Comparison of ENCODE assay signal across 11 cellular contexts in genomic region chr19:45824041-45824471, GRCh38. TPM values are rescaled to one million over a fixed set of nuclear protein-coding genes. Genes with fewer than 3 reads are reported as not detected.
DNase-seq lines count a peak whose midpoint lies in the region; ATAC-seq and TF ChIP-seq lines count a peak whose summit lies in the region.
"Had no signal": no experiment of that assay in that cellular context is flagged by ENCODE, and none has a peak within 500 bp of the region (broad histone marks: within the 10 kb centered on the region; RNA-seq: fewer than 3 reads in every experiment).

No MANE protein-coding gene starts in this region.

- TF ChIP-seq CTCF in fibroblast of mammary gland (conservative IDR thresholded peaks at IDR 0.05; ENCODE audit: control insufficient read depth, insufficient read depth, low read depth, low read length), result no peak
- TF ChIP-seq CTCF in GM13976 (IDR thresholded peaks at IDR 0.05; ENCODE audit: borderline replicate concordance, control extremely low read depth, extremely low read depth, insufficient read depth, missing control alignments), result no peak

- H3K27me3 Mint-ChIP-seq in activated naive CD4-positive, alpha-beta T cell treated with anti-CD3 and anti-CD28 coated beads, Interleukin-2, amount 10 ng/mL, durations not matched to agents 7 days and 5 days, result no peaks in the 10 kb centered on the region

- peaks cover 38% of the 10 kb centered on the region for H3K36me3 Mint-ChIP-seq in activated naive CD4-positive, alpha-beta T cell treated with anti-CD3 and anti-CD28 coated beads, Interleukin-2, amount 10 ng/mL, durations not matched to agents 7 days and 5 days

- intact Hi-C loops in sciatic nerve (cut with DNase I), result no loop called here

- H3K9me3 Mint-ChIP-seq in activated naive CD4-positive, alpha-beta T cell treated with anti-CD3 and anti-CD28 coated beads, Interleukin-2, amount 10 ng/mL, durations not matched to agents 7 days and 5 days, result no peaks in the 10 kb centered on the region

- peaks cover 9% of the 10 kb centered on the region for H3K4me1 Mint-ChIP-seq in activated naive CD4-positive, alpha-beta T cell treated with anti-CD3 and anti-CD28 coated beads, Interleukin-2, amount 10 ng/mL, durations not matched to agents 7 days and 5 days

- H3K27ac Mint-ChIP-seq in activated naive CD4-positive, alpha-beta T cell treated with anti-CD3 and anti-CD28 coated beads, Interleukin-2, amount 10 ng/mL, durations not matched to agents 7 days and 5 days, result no peak overlapping the region

- H3K4me3 Mint-ChIP-seq in activated naive CD4-positive, alpha-beta T cell treated with anti-CD3 and anti-CD28 coated beads, Interleukin-2, amount 10 ng/mL, durations not matched to agents 7 days and 5 days, result no peak overlapping the region

- H3K4me3 ChIP-seq in fibroblast of mammary gland (ENCODE audit: control insufficient read depth, low read depth, low read length), result no peak overlapping the region
- H3K4me3 ChIP-seq: PC-9 had no signal

- ATAC-seq in sciatic nerve, result peak; percentile 5

- DNase-seq in NAMALWA (ENCODE audit: low spot score), result peak; percentile 68
- peak; percentile 34 for DNase-seq in NCI-H774 (lab: John Stamatoyannopoulos, UW)
- DNase-seq in fibroblast of mammary gland (ENCODE audit: low read depth), result peak; percentile 15
- no peak for DNase-seq in sciatic nerve (ENCODE audit: low spot score)
- DNase-seq in GM13976 (ENCODE audit: low spot score), result no peak
- DNase-seq in NCI-H1048 (lab: John Stamatoyannopoulos, UW), result no peak
- no peak for DNase-seq in activated naive CD4-positive, alpha-beta T cell treated with anti-CD3 and anti-CD28 coated beads, Interleukin-2, amount 10 ng/mL, durations not matched to agents 7 days and 5 days
- DNase-seq: activated effector memory CD4-positive, alpha-beta T cell treated with Interleukin-2 at 50 U/mL for 16 hours; KG1 had no signal

- in situ Hi-C loops in GM13976 (cut with MboI; ENCODE audit: low sequenced_read_pairs, unreplicated experiment), result no loop called here

- CTCF ChIA-PET in activated naive CD4-positive, alpha-beta T cell treated with anti-CD3 and anti-CD28 coated beads, Interleukin-2, amount 10 ng/mL, durations not matched to agents 7 days and 5 days (lab: Charles Lee), result interaction anchor here (0.7 to 1.4 kb wide), 2 partner anchors 10 to 57 kb away, joined by 3 to 4 read pairs; no protein-coding TSS in a partner anchor

RNA-seq across cellular contexts. Expression of gene RSPH6A, which starts 8.9 kb away (rescaled TPM):
- 0.18 TPM for total RNA-seq in sciatic nerve

RNA-seq across cellular contexts. Expression of gene DMWD, which starts 31.4 kb away (rescaled TPM):
- 57.4 TPM for total RNA-seq in sciatic nerve

RNA-seq across cellular contexts. Expression of gene SYMPK, which starts 38.9 kb away (rescaled TPM):
- total RNA-seq in sciatic nerve, result 60.9 TPM

RNA-seq across cellular contexts. Expression of gene FOXA3, which starts 40.1 kb away (rescaled TPM):
- total RNA-seq in sciatic nerve, result not detected
- total RNA-seq: dermis microvascular lymphatic vessel endothelial cell, PC-9 had no signal

RNA-seq across cellular contexts. Expression of gene DMPK, which starts 41.8 kb away (rescaled TPM):
- total RNA-seq in sciatic nerve, result 77.9 TPM

Comparison
In these comparisons a context has a peak if more than half of its experiments do, and no peak if none do; other contexts are left out.
1. DNase-seq: peak in NAMALWA (single experiment), NCI-H774 (single experiment) and fibroblast of mammary gland (single experiment); none in sciatic nerve (single experiment), GM13976 (single experiment), NCI-H1048 (single experiment) and activated naive CD4-positive, alpha-beta T cell treated with anti-CD3 and anti-CD28 coated beads, Interleukin-2, amount 10 ng/mL, durations not matched to agents 7 days and 5 days (single experiment).